Comparison of ENCODE assay signal across 1 cellular context in genomic region chr18:49813321-49814146, GRCh38.
TF ChIP-seq lines count a peak whose summit lies in the region.

ACAA2 (minus strand) TSS chr18:49813533; CDS start chr18:49813484, 49 bp downstream.

TF ChIP-seq in K562, 482 proteins besides CTCF, POLR2A, EP300 and RAD21 (continued from another document and continues in another):
- no peak for TF ChIP-seq MTA2 (IDR thresholded peaks at IDR 0.05; ENCODE audit: low read depth)
- TF ChIP-seq SUPT5H (IDR thresholded peaks at IDR 0.05), result peak; percentile 66; the same call in 1 of the 2 replicates
- TF ChIP-seq MECOM (CRISPR knock-in tag; IDR thresholded peaks at IDR 0.05), result no peak
- TF ChIP-seq EP400 (IDR thresholded peaks at IDR 0.05), result no peak
- 0 out of 2 replicates have a peak, but pooled peaks have one; percentile 27 for TF ChIP-seq ATF6 (CRISPR knock-in tag; IDR thresholded peaks at IDR 0.05)
- TF ChIP-seq ARHGAP35 (IDR thresholded peaks at IDR 0.05; ENCODE audit: partially characterized antibody), result no peak
- no peak for TF ChIP-seq TAF1 (IDR thresholded peaks at IDR 0.05; ENCODE audit: control insufficient read depth, extremely low read depth, insufficient read depth, low read length, severe bottlenecking)
- TF ChIP-seq ZNF134 (CRISPR knock-in tag; conservative IDR thresholded peaks at IDR 0.05), result no peak
- no peak for TF ChIP-seq GATAD2A (IDR thresholded peaks at IDR 0.05)
- no peak for TF ChIP-seq JUN (IDR thresholded peaks at IDR 0.05; ENCODE audit: borderline replicate concordance, low read depth, low read length)
- no peak for TF ChIP-seq JUN (CRISPR knock-in tag; IDR thresholded peaks at IDR 0.05; ENCODE audit: borderline replicate concordance)
- peak; percentile 26; the same call in 1 of the 2 replicates for TF ChIP-seq JUND (IDR thresholded peaks at IDR 0.05; ENCODE audit: borderline replicate concordance, low read depth, low read length)
- TF ChIP-seq JUND (tag; IDR thresholded peaks at IDR 0.05; ENCODE audit: borderline replicate concordance, low read depth, low read length), result no peak
- peak; percentile 28; the same call in 1 of the 2 replicates for TF ChIP-seq GABPA (tag; conservative IDR thresholded peaks at IDR 0.05; ENCODE audit: low read depth)
- no peak for TF ChIP-seq TARDBP (IDR thresholded peaks at IDR 0.05)
- TF ChIP-seq HNRNPUL1 (IDR thresholded peaks at IDR 0.05; ENCODE audit: low read length), result no peak
- TF ChIP-seq CBFA2T2 (conservative IDR thresholded peaks at IDR 0.05), result no peak
- no peak for TF ChIP-seq GMEB1 (CRISPR knock-in tag; IDR thresholded peaks at IDR 0.05)
- TF ChIP-seq RNF2 (IDR thresholded peaks at IDR 0.05), result no peak
- no peak for TF ChIP-seq SAP30 (IDR thresholded peaks at IDR 0.05; ENCODE audit: borderline replicate concordance, insufficient read depth, low read depth, low read length, poor library complexity, severe bottlenecking)
- TF ChIP-seq EHMT2 (IDR thresholded peaks at IDR 0.05), result no peak
- no peak for TF ChIP-seq BCLAF1 (IDR thresholded peaks at IDR 0.05; ENCODE audit: borderline replicate concordance in 1 of 2, control insufficient read depth in 1 of 2, low read depth in 2 of 2, low read length in 1 of 2)
- TF ChIP-seq ZBTB43 (CRISPR knock-in tag; IDR thresholded peaks at IDR 0.05), result no peak
- no peak for TF ChIP-seq NR2C2 (CRISPR knock-in tag; IDR thresholded peaks at IDR 0.05)
- peak; percentile 91 for TF ChIP-seq NR2C2 (tag; IDR thresholded peaks at IDR 0.05)
- no peak for TF ChIP-seq HMG20B (CRISPR knock-in tag; IDR thresholded peaks at IDR 0.05)
- no peak for TF ChIP-seq PTRF (tag; IDR thresholded peaks at IDR 0.05)
- TF ChIP-seq SMARCA4 (IDR thresholded peaks at IDR 0.05), result no peak; the same call in 1 of the 2 replicates
- TF ChIP-seq MED1 (CRISPR knock-in tag; IDR thresholded peaks at IDR 0.05; ENCODE audit: borderline replicate concordance), result no peak
- no peak for TF ChIP-seq MCM7 (IDR thresholded peaks at IDR 0.05)
- peak in 1 of 2 experiments; percentile 61 for TF ChIP-seq E2F6 (IDR thresholded peaks at IDR 0.05; ENCODE audit: borderline replicate concordance in 1 of 2, extremely low read depth in 1 of 2, insufficient read depth in 1 of 2, insufficient read length in 1 of 2, low read depth in 1 of 2, low read length in 1 of 2, poor library complexity in 1 of 2, severe bottlenecking in 1 of 2)
- TF ChIP-seq RBFOX2 (IDR thresholded peaks at IDR 0.05; ENCODE audit: low read depth, low read length), result peak; percentile 78
- no peak for TF ChIP-seq HOXB6 (CRISPR knock-in tag; IDR thresholded peaks at IDR 0.05; ENCODE audit: borderline replicate concordance)
- TF ChIP-seq GATAD2B (IDR thresholded peaks at IDR 0.05; ENCODE audit: borderline replicate concordance), result no peak
- TF ChIP-seq ZBTB17 (CRISPR knock-in tag; IDR thresholded peaks at IDR 0.05), result no peak
- TF ChIP-seq CHD4 (IDR thresholded peaks at IDR 0.05; ENCODE audit: insufficient read depth, insufficient replicate concordance, low read depth, low read length, poor library complexity, severe bottlenecking), result no peak
- no peak for TF ChIP-seq ZHX1 (conservative IDR thresholded peaks at IDR 0.05; ENCODE audit: low read length)
- no peak for TF ChIP-seq ZNF75A (CRISPR knock-in tag; IDR thresholded peaks at IDR 0.05)
- TF ChIP-seq KLF6 (CRISPR knock-in tag; IDR thresholded peaks at IDR 0.05; ENCODE audit: borderline replicate concordance), result 0 out of 2 replicates have a peak, but pooled peaks have one; percentile 55
- TF ChIP-seq MEIS2 (IDR thresholded peaks at IDR 0.05; ENCODE audit: partially characterized antibody), result peak; percentile 49
- peak; percentile 71 for TF ChIP-seq KDM5B (IDR thresholded peaks at IDR 0.05; ENCODE audit: insufficient replicate concordance, low read depth, low read length)
- no peak for TF ChIP-seq SP1 (CRISPR knock-in tag; IDR thresholded peaks at IDR 0.05)
- no peak for TF ChIP-seq E2F4 (CRISPR knock-in tag; IDR thresholded peaks at IDR 0.05; ENCODE audit: low read depth)
- no peak for TF ChIP-seq GTF2B (IDR thresholded peaks at IDR 0.05; ENCODE audit: extremely low read depth, insufficient read length)
- no peak for TF ChIP-seq ZNF282 (CRISPR knock-in tag; IDR thresholded peaks at IDR 0.05)
- no peak for TF ChIP-seq ZNF143 (CRISPR knock-in tag; IDR thresholded peaks at IDR 0.05)
